Comparison of ENCODE assay signal across 8 cellular contexts in the genomic region with DNA sequence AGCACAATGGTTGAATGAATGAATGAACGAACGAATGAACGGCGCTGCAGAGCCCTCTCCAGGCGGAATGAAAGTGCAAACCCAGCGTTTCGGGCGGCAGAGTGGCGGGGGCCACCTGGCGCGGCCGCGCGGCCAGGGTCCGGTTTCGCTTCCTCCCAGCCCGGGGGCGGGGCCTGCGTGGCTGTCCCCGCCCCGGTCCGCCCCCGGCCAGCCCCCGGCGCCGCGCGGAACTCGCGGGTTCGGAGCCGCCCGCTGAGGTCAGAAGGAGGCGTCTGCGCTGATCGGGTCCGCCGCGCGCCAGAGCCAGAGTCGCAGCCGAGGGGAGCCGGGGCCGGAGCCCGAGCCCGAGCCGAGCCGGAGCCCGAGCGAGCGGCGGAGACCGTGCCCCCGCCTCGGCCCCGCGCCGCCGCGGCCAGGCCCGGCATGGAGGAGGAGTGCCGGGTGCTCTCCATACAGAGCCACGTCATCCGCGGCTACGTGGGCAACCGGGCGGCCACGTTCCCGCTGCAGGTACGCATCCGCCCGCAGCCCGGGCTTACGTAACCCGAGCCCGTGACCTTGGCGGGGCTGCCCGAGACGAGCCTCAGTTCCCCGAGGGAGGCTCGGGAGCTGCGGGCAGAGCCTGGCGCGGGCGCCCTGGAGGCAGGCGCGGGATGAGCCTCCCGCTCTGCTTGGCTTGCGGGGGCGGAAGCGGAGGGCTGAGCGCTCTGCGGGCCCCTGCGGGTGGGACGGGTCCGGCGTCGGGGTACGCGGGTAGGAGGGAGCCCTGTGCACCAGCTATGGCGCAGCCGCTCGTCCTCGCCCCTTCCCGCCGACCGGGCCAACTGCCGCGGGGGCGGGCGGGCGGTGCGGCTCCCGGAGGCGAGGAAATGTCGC. TPM values are rescaled to one million over a fixed set of nuclear protein-coding genes. Genes with fewer than 3 reads are reported as not detected.
DNase-seq lines count a peak whose midpoint lies in the region; ATAC-seq and TF ChIP-seq lines count a peak whose summit lies in the region.

A gene (plus strand): TSS at position 258 of the 876 bp plus-strand sequence. CDS start 166 bp downstream, at position 424.

- peaks cover 0 to 15% of the 10 kb centered on the region in 2 donors for H3K36me3 ChIP-seq in left lung

- H3K27me3 ChIP-seq in left lung: no peaks in the 10 kb centered on the region

- peaks cover 22% of the 10 kb centered on the region for H3K27me3 Mint-ChIP-seq in activated CD4-positive, alpha-beta T cell treated with anti-CD3 and anti-CD28 coated beads, Interleukin-2, amount 10 ng/mL, durations not matched to agents 24 days and 14 days

- H3K9me3 ChIP-seq in left lung: no peaks in the 10 kb centered on the region

- intact Hi-C loops in activated CD4-positive, alpha-beta T cell treated with anti-CD3 and anti-CD28 coated beads, Interleukin-2, amount 10 ng/mL, durations not matched to agents 24 days and 14 days (cut with micrococcal nuclease): loop anchor here (1.0 kb wide), 1 partner anchor 9 kb away; no protein-coding TSS in a partner anchor
- intact Hi-C loops in left lung (cut with DNase I): loop anchor here in 1 of 2 donors (10.0 kb wide), 1 partner anchor 56 kb away; a partner anchor contains a TSS

- H3K4me3 ChIP-seq in left lung: peak within 1 kb of the TSS; percentile 96 to 99

- H3K27ac ChIP-seq in left lung: peak within 1 kb of the TSS; percentile 96 to 98

- peaks cover 23 to 52% of the 10 kb centered on the region in 2 donors for H3K4me1 ChIP-seq in left lung

- no peaks in the 10 kb centered on the region for H3K9me3 Mint-ChIP-seq in activated CD4-positive, alpha-beta T cell treated with anti-CD3 and anti-CD28 coated beads, Interleukin-2, amount 10 ng/mL, durations not matched to agents 24 days and 14 days

- peak within 1 kb of the TSS; percentile 87 for H3K27ac Mint-ChIP-seq in activated CD4-positive, alpha-beta T cell treated with anti-CD3 and anti-CD28 coated beads, Interleukin-2, amount 10 ng/mL, durations not matched to agents 24 days and 14 days

- H3K4me3 Mint-ChIP-seq in activated CD4-positive, alpha-beta T cell treated with anti-CD3 and anti-CD28 coated beads, Interleukin-2, amount 10 ng/mL, durations not matched to agents 24 days and 14 days: peak within 1 kb of the TSS; percentile 91

- peaks cover 36% of the 10 kb centered on the region for H3K4me1 Mint-ChIP-seq in activated CD4-positive, alpha-beta T cell treated with anti-CD3 and anti-CD28 coated beads, Interleukin-2, amount 10 ng/mL, durations not matched to agents 24 days and 14 days

- no peak for TF ChIP-seq CTCF in left lung (IDR thresholded peaks at IDR 0.05)

- peaks cover 18% of the 10 kb centered on the region for H3K36me3 Mint-ChIP-seq in activated CD4-positive, alpha-beta T cell treated with anti-CD3 and anti-CD28 coated beads, Interleukin-2, amount 10 ng/mL, durations not matched to agents 24 days and 14 days (ENCODE audit: low read depth)

- ATAC-seq in GM18861 (IDR thresholded peaks at IDR 0.05; ENCODE audit: unreplicated experiment): peak; percentile 37
- peak; percentile 60 for ATAC-seq in HG03097 (IDR thresholded peaks at IDR 0.05; ENCODE audit: low FRiP score, unreplicated experiment)
- peak; percentile 87 for ATAC-seq in left lung

- DNase-seq in AG08395 (ENCODE audit: low spot score) (peak; percentile 87), NCI-H446 treated with DMSO at 0.1 percent for 48 hours (lab: John Stamatoyannopoulos, UW) (peak; percentile 30), cortex of kidney (lab: John Stamatoyannopoulos, UW) (peak; percentile 45), left lung (peak; percentile 91 to 99)
- DNase-seq in activated CD4-positive, alpha-beta T cell treated with anti-CD3 and anti-CD28 coated beads, Interleukin-2, amount 10 ng/mL, durations not matched to agents 24 days and 14 days: peak; percentile 95
- DNase-seq in stimulated activated CD4-positive, alpha-beta T cell treated with anti-CD3 and anti-CD28 coated beads, Interleukin-2, amount 100 ng/mL, for 4 hours (ENCODE audit: low read depth): peak; percentile 70

RNA-seq across cellular contexts. Expression of the gene that starts here (rescaled TPM):
- 138 and 152 TPM in 2 replicates for total RNA-seq in activated CD4-positive, alpha-beta T cell treated with anti-CD3 and anti-CD28 coated beads, Interleukin-2, amount 10 ng/mL, durations not matched to agents 24 days and 14 days
- 100 to 1,000 TPM; 287 to 305 TPM for total RNA-seq in left lung

Comparison
In these comparisons a context has a peak if more than half of its experiments do, and no peak if none do; other contexts are left out.
1. Peak in every context shown above with its lines: DNase-seq, ATAC-seq, H3K4me3 ChIP-seq and H3K27ac ChIP-seq.
2. DNase-seq: peak in every context shown above with its lines; median percentile 95 in activated CD4-positive, alpha-beta T cell treated with anti-CD3 and anti-CD28 coated beads, Interleukin-2, amount 10 ng/mL, durations not matched to agents 24 days and 14 days; 95 in left lung; 87 in AG08395; 70 in stimulated activated CD4-positive, alpha-beta T cell treated with anti-CD3 and anti-CD28 coated beads, Interleukin-2, amount 100 ng/mL, for 4 hours; 45 in cortex of kidney; 30 in NCI-H446 treated with DMSO at 0.1 percent for 48 hours.
3. ATAC-seq: peak in every context shown above with its lines; median percentile 87 in left lung; 60 in HG03097; 37 in GM18861.